ENCODE assay signal across 7 cellular contexts in genomic region chr16:21512280-21513192, GRCh38.
DNase-seq lines count a peak whose midpoint lies in the region; ATAC-seq, FAIRE-seq and TF ChIP-seq lines count a peak whose summit lies in the region.
"Not testable (repeated sequence)": the region's sequence is repeated elsewhere in the genome, so short reads cannot be mapped to it uniquely, and the experiment has no call there.

No MANE protein-coding gene starts in this region.

- not testable (repeated sequence) for H2AFZ ChIP-seq in GM23338; keratinocyte (ENCODE audit: control insufficient read depth, low read length)

- H4K20me1 ChIP-seq in GM23338 (replicated peaks; ENCODE audit: insufficient read depth) (peaks cover 92% of the 10 kb centered on the region), keratinocyte (ENCODE audit: control insufficient read depth, extremely low read depth, insufficient read depth, low read length) (peaks cover 75% of the 10 kb centered on the region)

- not testable (repeated sequence) for ATAC-seq in GM23338; stimulated activated memory B cell treated with anti-CD40 and anti-IgM and Interleukin-4, amounts not matched to agents 10 μg/mL and 1 μg/mL and 100 μg/mL, for 72 hours

- dilution Hi-C loops in keratinocyte (cut with MboI; ENCODE audit: extremely low pct_ligation_motif_present, low sequenced_read_pairs): not testable (repeated sequence)

- not testable (repeated sequence) for H3K4me3 ChIP-seq in GM23338
- H3K4me3 ChIP-seq in keratinocyte (ENCODE audit: control insufficient read depth in 2 of 3, extremely low read depth in 1 of 3, insufficient read depth in 2 of 3, low read depth in 1 of 3, low read length in 3 of 3): peak overlapping the region in 1 of 3 experiments; percentile 22

- H3K4me2 ChIP-seq in GM23338: peak overlapping the region; percentile 51; the same call in 1 of the 2 replicates
- peak overlapping the region; percentile 20 for H3K4me2 ChIP-seq in keratinocyte (ENCODE audit: control insufficient read depth, extremely low read depth, insufficient read depth, low read depth, low read length)

- H3K4me3 Mint-ChIP-seq in GM23338; activated naive CD8-positive, alpha-beta T cell treated with anti-CD3 and anti-CD28 coated beads for 36 hours; endothelial cell (ENCODE audit: unreplicated experiment); stimulated activated memory B cell treated with anti-CD40 and anti-IgM and Interleukin-4, amounts not matched to agents 10 μg/mL and 1 μg/mL and 100 μg/mL, for 72 hours: not testable (repeated sequence)
- H3K4me3 Mint-ChIP-seq in nephron progenitor cell: peak overlapping the region; percentile 32

- H3K36me3 ChIP-seq in GM23338 (ENCODE audit: insufficient read depth) (peaks cover 14% of the 10 kb centered on the region), keratinocyte (ENCODE audit: control insufficient read depth in 2 of 2, extremely low read depth in 1 of 2, insufficient read depth in 2 of 2, low read length in 2 of 2) (peaks cover 15 to 24% of the 10 kb centered on the region in 2 experiments)

- not testable (repeated sequence) for H3K27me3 ChIP-seq in GM23338 (ENCODE audit: insufficient read depth); keratinocyte (ENCODE audit: control insufficient read depth, extremely low read depth, insufficient read depth, low read length)

- peaks cover 73% of the 10 kb centered on the region for H3K4me1 Mint-ChIP-seq in GM23338
- H3K4me1 Mint-ChIP-seq in activated naive CD8-positive, alpha-beta T cell treated with anti-CD3 and anti-CD28 coated beads for 36 hours: peaks cover 76% of the 10 kb centered on the region
- H3K4me1 Mint-ChIP-seq in endothelial cell (ENCODE audit: unreplicated experiment): peaks cover 26% of the 10 kb centered on the region
- H3K4me1 Mint-ChIP-seq in nephron progenitor cell: peaks cover 92% of the 10 kb centered on the region
- peaks cover 98% of the 10 kb centered on the region for H3K4me1 Mint-ChIP-seq in stimulated activated memory B cell treated with anti-CD40 and anti-IgM and Interleukin-4, amounts not matched to agents 10 μg/mL and 1 μg/mL and 100 μg/mL, for 72 hours

- peaks cover 77% of the 10 kb centered on the region for H3K36me3 Mint-ChIP-seq in GM23338 (ENCODE audit: low read depth)
- peaks cover 56% of the 10 kb centered on the region for H3K36me3 Mint-ChIP-seq in activated naive CD8-positive, alpha-beta T cell treated with anti-CD3 and anti-CD28 coated beads for 36 hours
- H3K36me3 Mint-ChIP-seq in endothelial cell (ENCODE audit: low read depth, unreplicated experiment); nephron progenitor cell (ENCODE audit: low read depth): not testable (repeated sequence)
- H3K36me3 Mint-ChIP-seq in stimulated activated memory B cell treated with anti-CD40 and anti-IgM and Interleukin-4, amounts not matched to agents 10 μg/mL and 1 μg/mL and 100 μg/mL, for 72 hours: peaks cover 59% of the 10 kb centered on the region

- not testable (repeated sequence) for FAIRE-seq in keratinocyte (lab: Jason Lieb, UNC)

- not testable (repeated sequence) for H3K9me3 ChIP-seq in keratinocyte (ENCODE audit: control insufficient read depth, low read depth, low read length)

- TF ChIP-seq CTCF in GM23338 (conservative IDR thresholded peaks at IDR 0.05; ENCODE audit: low read depth in 2 of 2); VCaP (conservative IDR thresholded peaks at IDR 0.05); endothelial cell (IDR thresholded peaks at IDR 0.05; ENCODE audit: unreplicated experiment); keratinocyte (optimal IDR thresholded peaks at IDR 0.05 in 1 of 3, IDR thresholded peaks at IDR 0.05 in 1 of 3, conservative IDR thresholded peaks at IDR 0.05 in 1 of 3; ENCODE audit: extremely low read depth in 1 of 3, insufficient read depth in 2 of 3, low read length in 3 of 3); nephron progenitor cell (IDR thresholded peaks at IDR 0.05): not testable (repeated sequence)

- H3K9me1 ChIP-seq in keratinocyte (ENCODE audit: control insufficient read depth, extremely low read depth, insufficient read depth, low read length): peaks cover 13% of the 10 kb centered on the region

- H3K9me3 Mint-ChIP-seq in GM23338; activated naive CD8-positive, alpha-beta T cell treated with anti-CD3 and anti-CD28 coated beads for 36 hours; endothelial cell (ENCODE audit: unreplicated experiment); nephron progenitor cell; stimulated activated memory B cell treated with anti-CD40 and anti-IgM and Interleukin-4, amounts not matched to agents 10 μg/mL and 1 μg/mL and 100 μg/mL, for 72 hours: not testable (repeated sequence)

- not testable (repeated sequence) for H3K27ac ChIP-seq in GM23338 (ENCODE audit: low read depth)
- peak overlapping the region; percentile 67 for H3K27ac ChIP-seq in VCaP
- peak overlapping the region; percentile 50 for H3K27ac ChIP-seq in keratinocyte (ENCODE audit: control insufficient read depth, insufficient read depth, low read length)

- DNase-seq in GM23338 (ENCODE audit: low spot score) (peak; percentile 7), nephron progenitor cell (peak; percentile 40)
- DNase-seq in activated naive CD8-positive, alpha-beta T cell treated with anti-CD3 and anti-CD28 coated beads for 36 hours; endothelial cell (ENCODE audit: low spot score); keratinocyte (ENCODE audit: low read depth, low spot score): not testable (repeated sequence)

- peak overlapping the region; percentile 56 for H3K9ac ChIP-seq in keratinocyte (ENCODE audit: control insufficient read depth, extremely low read depth, insufficient read depth, low read length)

- H3K4me1 ChIP-seq in GM23338 (ENCODE audit: insufficient read depth) (peaks cover 77% of the 10 kb centered on the region), keratinocyte (ENCODE audit: control insufficient read depth, extremely low read depth, insufficient read depth, low read length) (peaks cover 43% of the 10 kb centered on the region)

- H3K9me2 ChIP-seq in GM23338 (ENCODE audit: insufficient read depth): not testable (repeated sequence)

- peaks cover 100% of the 10 kb centered on the region for H3K79me2 ChIP-seq in GM23338 (replicated peaks; ENCODE audit: insufficient read depth)
- H3K79me2 ChIP-seq in keratinocyte (ENCODE audit: control insufficient read depth, insufficient read depth, low read length): peaks cover 94% of the 10 kb centered on the region

- H3F3A ChIP-seq in GM23338 (replicated peaks; ENCODE audit: low read depth): peaks cover 52% of the 10 kb centered on the region

- H3K27ac Mint-ChIP-seq in GM23338: not testable (repeated sequence)
- peak overlapping the region; percentile 66 for H3K27ac Mint-ChIP-seq in activated naive CD8-positive, alpha-beta T cell treated with anti-CD3 and anti-CD28 coated beads for 36 hours
- H3K27ac Mint-ChIP-seq in endothelial cell (ENCODE audit: unreplicated experiment) (peak overlapping the region; percentile 26), nephron progenitor cell (peak overlapping the region; percentile 78)
- H3K27ac Mint-ChIP-seq in stimulated activated memory B cell treated with anti-CD40 and anti-IgM and Interleukin-4, amounts not matched to agents 10 μg/mL and 1 μg/mL and 100 μg/mL, for 72 hours: peak overlapping the region; percentile 93

- H3K27me3 Mint-ChIP-seq in GM23338 (ENCODE audit: insufficient read depth, low read depth, poor library complexity): peaks cover 33% of the 10 kb centered on the region
- not testable (repeated sequence) for H3K27me3 Mint-ChIP-seq in activated naive CD8-positive, alpha-beta T cell treated with anti-CD3 and anti-CD28 coated beads for 36 hours; nephron progenitor cell (ENCODE audit: low read depth, poor library complexity); stimulated activated memory B cell treated with anti-CD40 and anti-IgM and Interleukin-4, amounts not matched to agents 10 μg/mL and 1 μg/mL and 100 μg/mL, for 72 hours
- H3K27me3 Mint-ChIP-seq in endothelial cell (ENCODE audit: unreplicated experiment): peaks cover 20% of the 10 kb centered on the region
